ENCODE assay signal across 8 cellular contexts in genomic region chr10:71211759-71212248, GRCh38. TPM values are rescaled to one million over a fixed set of nuclear protein-coding genes. Genes with fewer than 3 reads are reported as not detected.
A peak's percentile ranks its signal among the peaks of the same experiment; 100 is the strongest.
DNase-seq lines count a peak whose midpoint lies in the region; ATAC-seq, FAIRE-seq and TF ChIP-seq lines count a peak whose summit lies in the region.

No MANE protein-coding gene starts in this region.

- H3K9me2 ChIP-seq in SK-N-SH = no peaks in the 10 kb centered on the region

- no peak for FAIRE-seq in kidney (lab: Jason Lieb, UNC)

- H3K9ac ChIP-seq in SK-N-SH = peak overlapping the region; percentile 60
- peak overlapping the region; percentile 47 to 57 for H3K9ac ChIP-seq in kidney (ENCODE audit: low read length in 2 of 2)
- peak overlapping the region; percentile 70 to 75 for H3K9ac ChIP-seq in stomach smooth muscle (ENCODE audit: low read length in 2 of 2)

- H3K79me2 ChIP-seq in SK-N-SH (ENCODE audit: insufficient read depth) = peaks cover 46% of the 10 kb centered on the region

- DNase-seq in SK-N-SH = no peak
- DNase-seq in ascending aorta (ENCODE audit: low spot score in 2 of 2) = no peak
- DNase-seq in kidney = no peak
- no peak for DNase-seq in NCI-H510A (lab: John Stamatoyannopoulos, UW)
- DNase-seq in NCI-H446 (lab: John Stamatoyannopoulos, UW) = no peak

- H4K20me1 ChIP-seq in SK-N-SH (ENCODE audit: insufficient read depth) = peaks cover 33% of the 10 kb centered on the region

- WGBS in SK-N-SH (ENCODE audit: low lambda C conversion rate) = 12% methylated on average over 6 of the region's 6 CpGs

- intact Hi-C loops in ascending aorta (cut with DNase I) = loop anchor here (1.0 to 10.0 kb wide), 7 partner anchors 23 to 643 kb away; partner anchors contain the start of genes PSAP, SGPL1 and VSIR
- intact Hi-C loops in kidney (cut with DNase I) = loop anchor here (10.0 kb wide), 1 partner anchor 287 kb away; no protein-coding TSS in a partner anchor

- H3K4me3 ChIP-seq in SK-N-SH (ENCODE audit: low read depth in 2 of 2, low read length in 1 of 2) (peak overlapping the region; percentile 90 to 98), ascending aorta (peak overlapping the region; percentile 86 to 92), kidney (ENCODE audit: low read length in 2 of 2) (peak overlapping the region; percentile 51 to 57), stomach smooth muscle (ENCODE audit: low read length in 2 of 2) (peak overlapping the region; percentile 66 to 84)

- peak overlapping the region; percentile 88 for H3K4me2 ChIP-seq in SK-N-SH

- TF ChIP-seq RAD21 in SK-N-SH (IDR thresholded peaks at IDR 0.05; ENCODE audit: low read length) = no peak

- H3K27me3 ChIP-seq in SK-N-SH (ENCODE audit: insufficient read depth) (peaks cover 7% of the 10 kb centered on the region; the same call in 1 of the 2 replicates), ascending aorta (no peaks in the 10 kb centered on the region), stomach smooth muscle (ENCODE audit: control insufficient read depth in 1 of 2, insufficient read depth in 2 of 2, low read length in 2 of 2) (peaks cover 15 to 22% of the 10 kb centered on the region in 2 donors)

- H3K36me3 ChIP-seq in SK-N-SH (replicated peaks in 1 of 2; ENCODE audit: control insufficient read depth in 1 of 2, insufficient read depth in 2 of 2, low read length in 1 of 2) = no peaks in the 10 kb centered on the region
- no peaks in the 10 kb centered on the region for H3K36me3 ChIP-seq in ascending aorta
- no peaks in the 10 kb centered on the region for H3K36me3 ChIP-seq in kidney (ENCODE audit: control insufficient read depth in 1 of 2, insufficient read depth in 2 of 2, low read length in 2 of 2)
- H3K36me3 ChIP-seq in stomach smooth muscle (ENCODE audit: control insufficient read depth in 2 of 2, insufficient read depth in 2 of 2, low read length in 2 of 2) = no peaks in the 10 kb centered on the region

- peak overlapping the region; percentile 78; the same call in 1 of the 2 replicates for H2AFZ ChIP-seq in SK-N-SH (ENCODE audit: low read depth)

- POLR2A ChIA-PET in SK-N-SH (lab: Yijun Ruan, JAX) = interaction anchor here (0.6 to 6.9 kb wide), 15 partner anchors 12 to 321 kb away, joined by 3 to 65 read pairs (median 4); no protein-coding TSS in a partner anchor

- no peak for ATAC-seq in SK-N-SH treated with all-trans-retinoic acid at 6 μM for 48 hours
- ATAC-seq in GM21528 (IDR thresholded peaks at IDR 0.05; ENCODE audit: low FRiP score, unreplicated experiment) = no peak

- H3K4me1 ChIP-seq in SK-N-SH (ENCODE audit: control insufficient read depth in 1 of 2, insufficient read depth in 2 of 2, low read depth in 1 of 2, low read length in 1 of 2) (peaks cover 16 to 61% of the 10 kb centered on the region in 2 experiments; a peak in 2 of 4 replicates), ascending aorta (peaks cover 0 to 16% of the 10 kb centered on the region in 2 donors), kidney (ENCODE audit: control insufficient read depth in 1 of 2, insufficient read depth in 1 of 2, low read depth in 1 of 2, low read length in 2 of 2) (peaks cover 16 to 18% of the 10 kb centered on the region in 2 donors), stomach smooth muscle (ENCODE audit: control insufficient read depth, insufficient read depth, low read length) (peaks cover 42% of the 10 kb centered on the region)

- H3K9me3 ChIP-seq in SK-N-SH (no peaks in the 10 kb centered on the region), ascending aorta (no peaks in the 10 kb centered on the region), kidney (ENCODE audit: control insufficient read depth in 1 of 2, low read length in 2 of 2) (no peaks in the 10 kb centered on the region), stomach smooth muscle (ENCODE audit: control insufficient read depth in 2 of 2, low read length in 2 of 2) (no peaks in the 10 kb centered on the region)

- H3K27ac ChIP-seq in SK-N-SH (ENCODE audit: low read depth in 2 of 2, low read length in 1 of 2) (peak overlapping the region in 1 of 2 experiments; percentile 75; a peak in 2 of 4 replicates), ascending aorta (peak overlapping the region; percentile 63 to 83), kidney (ENCODE audit: low read depth in 2 of 2, low read length in 2 of 2) (peak overlapping the region in 1 of 2 donors; percentile 10), stomach smooth muscle (ENCODE audit: low read length) (peak overlapping the region; percentile 46)

- TF ChIP-seq CTCF in SK-N-SH (IDR thresholded peaks at IDR 0.05) (no peak), ascending aorta (IDR thresholded peaks at IDR 0.05) (no peak), kidney (IDR thresholded peaks at IDR 0.05; ENCODE audit: borderline replicate concordance, extremely low read depth, insufficient read depth) (no peak)

- CTCF ChIA-PET in SK-N-SH (lab: Yijun Ruan, JAX) = interaction anchor here (0.7 to 10.6 kb wide), 17 partner anchors 10 to 326 kb away, joined by 3 to 107 read pairs (median 6); no protein-coding TSS in a partner anchor

- no peaks in the 10 kb centered on the region for H3F3A ChIP-seq in SK-N-SH (replicated peaks; ENCODE audit: insufficient read depth)

- no peak for TF ChIP-seq EP300 in SK-N-SH (IDR thresholded peaks at IDR 0.05; ENCODE audit: borderline replicate concordance in 1 of 2, low read depth in 1 of 2, low read length in 1 of 2)

TF ChIP-seq in SK-N-SH, 30 proteins besides CTCF, POLR2A, EP300 and RAD21:
- TF ChIP-seq GATA2 (CRISPR knock-in tag; IDR thresholded peaks at IDR 0.05) (peak; percentile 67), ZBTB33 (IDR thresholded peaks at IDR 0.05; ENCODE audit: borderline replicate concordance, low read depth) (no peak)

TF ChIP-seq in SK-N-SH treated with all-trans-retinoic acid at 6 μM for 48 hours, 23 proteins besides CTCF, POLR2A, EP300 and RAD21:
- TF ChIP-seq ARNTL (CRISPR knock-in tag; IDR thresholded peaks at IDR 0.05; ENCODE audit: borderline replicate concordance, low read depth) = no peak
- TF ChIP-seq OSR1 (CRISPR knock-in tag; IDR thresholded peaks at IDR 0.05) = no peak
- TF ChIP-seq PATZ1 (CRISPR knock-in tag; IDR thresholded peaks at IDR 0.05; ENCODE audit: borderline replicate concordance) = no peak
- no peak for TF ChIP-seq PPARA (CRISPR knock-in tag; IDR thresholded peaks at IDR 0.05; ENCODE audit: borderline replicate concordance)
- TF ChIP-seq ZNF565 (CRISPR knock-in tag; conservative IDR thresholded peaks at IDR 0.05; ENCODE audit: low read depth) = no peak
- TF ChIP-seq RARB (CRISPR knock-in tag; IDR thresholded peaks at IDR 0.05) = no peak
- no peak for TF ChIP-seq ISL1 (CRISPR knock-in tag; IDR thresholded peaks at IDR 0.05)
- TF ChIP-seq CSDC2 (CRISPR knock-in tag; IDR thresholded peaks at IDR 0.05) = no peak
- no peak for TF ChIP-seq SNAI2 (CRISPR knock-in tag; IDR thresholded peaks at IDR 0.05)
- TF ChIP-seq ZFP3 (CRISPR knock-in tag; IDR thresholded peaks at IDR 0.05) = no peak
- no peak for TF ChIP-seq CREB5 (CRISPR knock-in tag; IDR thresholded peaks at IDR 0.05; ENCODE audit: low read depth)
- no peak for TF ChIP-seq BACH2 (CRISPR knock-in tag; IDR thresholded peaks at IDR 0.05; ENCODE audit: borderline replicate concordance)
- no peak for TF ChIP-seq TOX (CRISPR knock-in tag; IDR thresholded peaks at IDR 0.05; ENCODE audit: borderline replicate concordance)
- TF ChIP-seq CSRNP3 (CRISPR knock-in tag; IDR thresholded peaks at IDR 0.05) = no peak
- TF ChIP-seq ZNF70 (CRISPR knock-in tag; IDR thresholded peaks at IDR 0.05) = no peak

RNA-seq across cellular contexts. Expression of gene UNC5B, which starts 0.6 kb away (rescaled TPM):
- polyA plus RNA-seq in SK-N-SH (2012; rRNA removed) (12.2 and 13.8 TPM in 2 replicates), kidney (ENCODE audit: insufficient read depth, low read depth, low replicate concordance) (5.5 TPM)
- polyA plus RNA-seq in SK-N-SH (2012; cell fraction: cytosol; rRNA removed) = 7.9 and 13.9 TPM in 2 replicates
- 19.4 and 24.8 TPM in 2 replicates for polyA plus RNA-seq in SK-N-SH (2012; cell fraction: nucleus; rRNA removed)
- total RNA-seq in ascending aorta (42.4 TPM), kidney (22.6 TPM)
